33 cellular contexts compared by ENCODE assay signal in the genomic region with DNA sequence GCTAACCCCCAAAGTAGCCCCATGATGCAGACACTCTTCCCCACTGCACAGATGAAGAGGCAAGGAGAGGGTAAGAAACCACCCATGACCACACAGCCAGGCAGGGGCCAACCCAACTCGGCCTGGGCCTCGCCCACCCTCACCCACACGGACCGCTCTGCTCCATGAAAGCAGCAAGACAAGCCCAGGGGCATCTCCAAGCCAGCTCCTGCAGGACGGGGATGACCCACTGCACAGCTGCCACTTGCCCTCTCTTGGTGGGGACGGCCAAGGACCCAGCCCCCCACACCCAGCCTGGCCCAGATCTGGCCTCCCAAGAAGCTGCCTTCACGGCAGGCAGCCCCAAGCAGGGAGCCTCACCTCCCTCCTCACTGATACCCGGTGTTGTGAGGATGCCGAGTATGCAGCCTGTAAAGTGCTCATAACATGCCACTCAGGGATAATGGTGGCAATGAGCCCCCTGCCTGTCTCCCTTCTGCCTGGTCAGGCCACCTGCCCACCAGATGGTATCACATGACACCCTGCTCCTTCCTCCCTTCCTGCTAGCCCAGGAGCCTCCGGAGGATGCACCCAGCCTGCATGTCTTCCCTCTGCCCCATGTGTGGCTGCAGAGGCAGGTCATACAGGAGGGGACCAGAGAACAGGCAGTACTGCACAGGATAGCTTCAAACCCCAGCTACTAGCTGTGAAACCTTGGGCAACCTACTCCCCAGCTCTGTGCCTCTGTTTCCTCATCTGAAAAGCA. TPM values are rescaled to one million over a fixed set of nuclear protein-coding genes. Genes with fewer than 3 reads are reported as not detected.
DNase-seq lines count a peak whose midpoint lies in the region; ATAC-seq, FAIRE-seq and TF ChIP-seq lines count a peak whose summit lies in the region.
"Had no signal": no experiment of that assay in that cellular context is flagged by ENCODE, and none has a peak within 500 bp of the region (broad histone marks: within the 10 kb centered on the region; RNA-seq: fewer than 3 reads in every experiment).

No MANE protein-coding gene starts in this region.

- H3K27ac ChIP-seq in SK-N-SH (ENCODE audit: low read depth in 2 of 2, low read length in 1 of 2): no peak overlapping the region
- H3K27ac ChIP-seq in H1 (ENCODE audit: low read depth, low read length): no peak overlapping the region
- H3K27ac ChIP-seq in neuronal stem cell (replicated peaks; ENCODE audit: low read length): no peak overlapping the region
- H3K27ac ChIP-seq: PC-9, vagina had no signal

- H2BK5ac ChIP-seq in H1 (ENCODE audit: low read depth, low read length) (no peak overlapping the region; the same call in 1 of the 2 replicates), neuronal stem cell (ENCODE audit: low read length) (no peak overlapping the region)

- H3K4me2 ChIP-seq in SK-N-SH (no peak overlapping the region), H1 (ENCODE audit: insufficient read depth in 1 of 2, low read depth in 2 of 2, low read length in 2 of 2) (no peak overlapping the region), neuronal stem cell (ENCODE audit: insufficient read depth, low read length, poor library complexity, severe bottlenecking) (no peak overlapping the region)
- H3K4me2 ChIP-seq: PC-9 had no signal

- TF ChIP-seq EP300 in SK-N-SH (IDR thresholded peaks at IDR 0.05; ENCODE audit: borderline replicate concordance in 1 of 2, low read depth in 1 of 2, low read length in 1 of 2): no peak
- TF ChIP-seq EP300 in H1 (IDR thresholded peaks at IDR 0.05; ENCODE audit: borderline replicate concordance in 1 of 2, low read depth in 2 of 2, low read length in 2 of 2): no peak

- no peak for TF ChIP-seq POLR2A in H1 (IDR thresholded peaks at IDR 0.05; ENCODE audit: control extremely low read depth in 1 of 2, low read depth in 2 of 2, low read length in 2 of 2)

- H3K9me2 ChIP-seq in SK-N-SH: no peaks in the 10 kb centered on the region

- H2BK20ac ChIP-seq in H1 (ENCODE audit: low read length): no peak overlapping the region

- no peak overlapping the region for H2BK120ac ChIP-seq in H1 (replicated peaks; ENCODE audit: low read depth, low read length)
- no peak overlapping the region for H2BK120ac ChIP-seq in neuronal stem cell (ENCODE audit: low read depth, low read length)

- H3K23ac ChIP-seq in H1 (ENCODE audit: insufficient read length) (no peak overlapping the region), neuronal stem cell (ENCODE audit: low read depth, low read length, poor library complexity) (no peak overlapping the region)

- H3K4me1 ChIP-seq in SK-N-SH (ENCODE audit: control insufficient read depth in 1 of 2, insufficient read depth in 2 of 2, low read depth in 1 of 2, low read length in 1 of 2) (no peaks in the 10 kb centered on the region), H1 (replicated peaks in 1 of 4; ENCODE audit: control insufficient read depth in 3 of 4, insufficient read depth in 4 of 4, low read length in 3 of 4) (no peaks in the 10 kb centered on the region), neuronal stem cell (ENCODE audit: control insufficient read depth in 2 of 2, insufficient read depth in 1 of 2, low read depth in 1 of 2, low read length in 2 of 2) (no peaks in the 10 kb centered on the region)
- H3K4me1 ChIP-seq: vagina had no signal

- H3K56ac ChIP-seq in H1 (replicated peaks; ENCODE audit: insufficient read length, low read depth, low read length): no peak overlapping the region

- H4K91ac ChIP-seq in H1 (replicated peaks; ENCODE audit: insufficient read length, low read length) (no peak overlapping the region), neuronal stem cell (ENCODE audit: low read depth, low read length, poor library complexity) (no peak overlapping the region)

- H4K8ac ChIP-seq in H1 (ENCODE audit: extremely low read depth, insufficient read depth, low read length): peak overlapping the region; percentile 14; the same call in 1 of the 2 replicates
- H4K8ac ChIP-seq in neuronal stem cell (ENCODE audit: low read depth, low read length): peak overlapping the region; percentile 19

- no peak overlapping the region for H2AFZ ChIP-seq in SK-N-SH (ENCODE audit: low read depth)
- no peak overlapping the region for H2AFZ ChIP-seq in H1 (ENCODE audit: low read length)
- no peak overlapping the region for H2AFZ ChIP-seq in neuronal stem cell (ENCODE audit: low read length)
- H2AFZ ChIP-seq: PC-9 had no signal

- H2AK5ac ChIP-seq in H1 (ENCODE audit: low read depth, low read length) (no peak overlapping the region), neuronal stem cell (ENCODE audit: low read depth, low read length) (no peak overlapping the region)

- no peaks in the 10 kb centered on the region for H3K79me2 ChIP-seq in SK-N-SH (ENCODE audit: insufficient read depth)
- no peaks in the 10 kb centered on the region for H3K79me2 ChIP-seq in H1 (ENCODE audit: control insufficient read depth in 1 of 2, insufficient read depth in 2 of 2, low read length in 2 of 2)

- H3K79me1 ChIP-seq in H1 (ENCODE audit: low read depth, low read length) (no peaks in the 10 kb centered on the region), neuronal stem cell (ENCODE audit: low read depth, low read length) (peaks cover 4% of the 10 kb centered on the region)

- H3K4me3 ChIP-seq in SK-N-SH (ENCODE audit: low read depth in 2 of 2, low read length in 1 of 2) (no peak overlapping the region), H1 (ENCODE audit: extremely low read depth in 1 of 4, insufficient read depth in 2 of 4, low read depth in 3 of 4, low read length in 4 of 4) (no peak overlapping the region), neuronal stem cell (ENCODE audit: low read length in 2 of 2) (no peak overlapping the region)
- H3K4me3 ChIP-seq: MG63, PC-9, vagina had no signal

- H3K36me3 ChIP-seq in SK-N-SH (replicated peaks in 1 of 2; ENCODE audit: control insufficient read depth in 1 of 2, insufficient read depth in 2 of 2, low read length in 1 of 2): peaks cover 0 to 26% of the 10 kb centered on the region in 2 experiments
- H3K36me3 ChIP-seq in H1 (ENCODE audit: control insufficient read depth in 2 of 4, insufficient read depth in 4 of 4, low read length in 3 of 4): peaks cover 0 to 12% (median 0%) of the 10 kb centered on the region in 4 experiments; a peak in 2 of 8 replicates
- H3K36me3 ChIP-seq in neuronal stem cell (replicated peaks in 1 of 2; ENCODE audit: control insufficient read depth in 2 of 2, insufficient read depth in 2 of 2, low read length in 2 of 2): no peaks in the 10 kb centered on the region
- H3K36me3 ChIP-seq: MG63, vagina had no signal

- H4K20me1 ChIP-seq in SK-N-SH (ENCODE audit: insufficient read depth): no peaks in the 10 kb centered on the region
- peaks cover 4 to 13% of the 10 kb centered on the region in 2 experiments for H4K20me1 ChIP-seq in H1 (replicated peaks in 1 of 2; ENCODE audit: control insufficient read depth in 1 of 2, insufficient read depth in 2 of 2, low read length in 2 of 2)

- CTCF ChIA-PET in SK-N-SH (lab: Yijun Ruan, JAX) (no interaction called here), H1 (lab: Charles Lee; ENCODE audit: partially characterized antibody) (interaction anchor here (0.9 to 1.2 kb wide), 3 partner anchors 31 to 164 kb away, joined by 3 to 5 read pairs (median 3); no protein-coding TSS in a partner anchor)

- H3K9ac ChIP-seq in SK-N-SH (no peak overlapping the region), H1 (replicated peaks in 1 of 4; ENCODE audit: extremely low read depth in 1 of 4, low read depth in 3 of 4, low read length in 3 of 4) (no peak overlapping the region; a peak in 1 of 7 replicates), neuronal stem cell (ENCODE audit: low read depth, low read length, poor library complexity) (no peak overlapping the region)

- H3K23me2 ChIP-seq in H1 (ENCODE audit: low read depth, low read length): peaks cover 11% of the 10 kb centered on the region; the same call in 1 of the 2 replicates

- ATAC-seq in SK-N-SH treated with all-trans-retinoic acid at 6 μM for 48 hours: no peak
- ATAC-seq in HG03196 (IDR thresholded peaks at IDR 0.05; ENCODE audit: unreplicated experiment): no peak

- no peak overlapping the region for H3K4ac ChIP-seq in H1 (replicated peaks; ENCODE audit: insufficient read length, low read depth, low read length)
- H3K4ac ChIP-seq in neuronal stem cell (ENCODE audit: low read length): no peak overlapping the region

- POLR2A ChIA-PET in SK-N-SH (lab: Yijun Ruan, JAX) (no interaction called here), H1 (lab: Charles Lee; ENCODE audit: partially characterized antibody) (interaction anchor here (0.6 kb wide), 1 partner anchor 9 kb away, joined by 3 read pairs; no protein-coding TSS in a partner anchor)

- H4K5ac ChIP-seq in H1 (ENCODE audit: insufficient read length, low read depth, low read length): no peak overlapping the region

- H2BK15ac ChIP-seq in H1 (ENCODE audit: low read length): no peak overlapping the region
- no peak overlapping the region for H2BK15ac ChIP-seq in neuronal stem cell (ENCODE audit: low read length)

- TF ChIP-seq CTCF in SK-N-SH (IDR thresholded peaks at IDR 0.05) (no peak), GM13976 (IDR thresholded peaks at IDR 0.05; ENCODE audit: borderline replicate concordance, control extremely low read depth, extremely low read depth, insufficient read depth, missing control alignments) (no peak), H1 (IDR thresholded peaks at IDR 0.05; ENCODE audit: control extremely low read depth in 1 of 3, insufficient read depth in 1 of 3, low read depth in 1 of 3, low read length in 3 of 3) (no peak)

- H3K14ac ChIP-seq in H1 (ENCODE audit: insufficient read length) (no peak overlapping the region), neuronal stem cell (ENCODE audit: low read length) (no peak overlapping the region)

- H3K18ac ChIP-seq in H1 (ENCODE audit: extremely low read depth, low read length): no peak overlapping the region
- H3K18ac ChIP-seq in neuronal stem cell (ENCODE audit: low read length): peak overlapping the region; percentile 55

- H3K27me3 ChIP-seq in SK-N-SH (ENCODE audit: insufficient read depth) (no peaks in the 10 kb centered on the region), H1 (replicated peaks in 1 of 4; ENCODE audit: control insufficient read depth in 3 of 4, extremely low read depth in 1 of 4, insufficient read depth in 3 of 4, low read length in 3 of 4) (no peaks in the 10 kb centered on the region), neuronal stem cell (ENCODE audit: control insufficient read depth in 3 of 3, insufficient read depth in 3 of 3, low read depth in 1 of 3, low read length in 3 of 3) (peaks cover 0 to 2% (median 0%) of the 10 kb centered on the region in 3 experiments)
- H3K27me3 ChIP-seq: MG63, vagina had no signal

- no peak for FAIRE-seq in H1 (lab: Jason Lieb, UNC)
- FAIRE-seq: GM18507, keratinocyte, small intestine had no signal

- DNase-seq in SK-N-SH (peak; percentile 25), GM13976 (ENCODE audit: low spot score) (peak; percentile 39), H1 (ENCODE audit: low read depth in 1 of 2, low spot score in 2 of 2) (no peak), neuronal stem cell (ENCODE audit: low spot score) (no peak), NCI-H748 (lab: John Stamatoyannopoulos, UW; ENCODE audit: unreplicated experiment) (no peak), DMS153 treated with DMSO at 0.1 percent for 48 hours (lab: John Stamatoyannopoulos, UW; ENCODE audit: unreplicated experiment) (no peak)
- DNase-seq: activated CD4-positive, alpha-beta T cell treated with anti-CD3 and anti-CD28 coated beads for 1 hour; activated naive CD8-positive, alpha-beta T cell treated with anti-CD3 and anti-CD28 coated beads for 36 hours; anterior cingulate cortex; foreskin fibroblast; KG1; MG63; naive B cell; NCI-H1105 treated with DMSO at 0.1 percent for 48 hours; NCI-H187 treated with DMSO at 0.1 percent for 48 hours; NK-92 treated with Interleukin-12 subunit alpha and Interleukin-12 subunit beta, amount 100 ng/mL, for 24 hours; PC-9; Right ventricle myocardium superior; small intestine; stimulated activated naive CD4-positive, alpha-beta T cell had no signal

- no peaks in the 10 kb centered on the region for H3K9me3 ChIP-seq in SK-N-SH
- H3K9me3 ChIP-seq in H1 (ENCODE audit: insufficient read depth in 2 of 2, low read depth in 1 of 2, low read length in 1 of 2): no peaks in the 10 kb centered on the region
- H3K9me3 ChIP-seq in neuronal stem cell (replicated peaks in 1 of 2; ENCODE audit: control insufficient read depth in 2 of 2, insufficient read depth in 1 of 2, low read depth in 1 of 2, low read length in 2 of 2): peaks cover 0 to 5% of the 10 kb centered on the region in 2 donors
- H3K9me3 ChIP-seq: MG63, vagina had no signal

- no peaks in the 10 kb centered on the region for H3F3A ChIP-seq in SK-N-SH (replicated peaks; ENCODE audit: insufficient read depth)

- H2BK12ac ChIP-seq in H1 (ENCODE audit: low read depth, low read length) (no peak overlapping the region), neuronal stem cell (ENCODE audit: low read length) (no peak overlapping the region)

- TF ChIP-seq RAD21 in SK-N-SH (IDR thresholded peaks at IDR 0.05; ENCODE audit: low read length) (no peak), H1 (IDR thresholded peaks at IDR 0.05 in 1 of 2, conservative IDR thresholded peaks at IDR 0.05 in 1 of 2; ENCODE audit: low read depth in 2 of 2, low read length in 2 of 2) (no peak)

- in situ Hi-C loops in GM13976 (cut with MboI; ENCODE audit: low sequenced_read_pairs, unreplicated experiment): no loop called here

- WGBS in SK-N-SH (ENCODE audit: low lambda C conversion rate): 87% methylated on average over 7 of the region's 10 CpGs
- WGBS in H1 (ENCODE audit: extremely low coverage in 1 of 2, insufficient coverage in 1 of 2, insufficient read length in 1 of 2, insufficient replicate concordance in 2 of 2, low coverage in 1 of 2, low lambda C conversion rate in 2 of 2, missing lambda C conversion rate in 1 of 2), 2 experiments: 75% methylated on average over 10 of the region's 10 CpGs; no CpG with 5 or more reads in 1 of the 2 experiments
- no CpG with 5 or more reads among the region's 10 CpGs for WGBS in neuronal stem cell (ENCODE audit: extremely low coverage in 2 of 2, insufficient read length in 2 of 2, insufficient replicate concordance in 1 of 2), 2 donors

RNA-seq across cellular contexts. Expression of a gene that starts 23.3 kb away (rescaled TPM):
- 25.4 and 32.6 TPM in 2 replicates for polyA plus RNA-seq in SK-N-SH (2012; rRNA removed)
- 10.1 and 14.5 TPM in 2 replicates for polyA plus RNA-seq in SK-N-SH (2012; cell fraction: cytosol; rRNA removed)
- polyA plus RNA-seq in SK-N-SH (2012; cell fraction: nucleus; rRNA removed): 102 and 104 TPM in 2 replicates
- 16.3 and 16.6 TPM in 2 replicates for total RNA-seq in H1 (2021; fragmentation: NEBNext Ultra II Directional; extraction: Animal tissue kit (Norgen Biotek cat#: 25700))
- polyA plus RNA-seq in H1 (2011; rRNA removed): 16.1 and 23.2 TPM in 2 replicates
- 18.7 TPM for polyA plus RNA-seq in H1 (2011; cell fraction: cytosol; rRNA removed)
- polyA plus RNA-seq in H1 (2011; cell fraction: nucleus; rRNA removed): 76.7 TPM
- polyA plus RNA-seq in H1 (2012, experiment 1 of 2): 12.3 to 20.0 TPM (median 17.1 TPM) in 4 replicates
- 8.3 TPM for polyA plus RNA-seq in H1 (2012, experiment 2 of 2)
- 13.6 TPM for polyA plus RNA-seq in H1 (2013, experiment 1 of 2)
- polyA plus RNA-seq in H1 (2013, experiment 2 of 2): 10.5 TPM
- 20.6 and 23.1 TPM in 2 replicates for polyA minus RNA-seq in H1 (2011; rRNA and poly(A)+ RNA removed)
- 8.9 TPM for polyA minus RNA-seq in H1 (2011; cell fraction: cytosol; rRNA and poly(A)+ RNA removed)
- polyA minus RNA-seq in H1 (2011; cell fraction: nucleus; rRNA and poly(A)+ RNA removed): 25.3 TPM
- 0.24 TPM for polyA plus RNA-seq in neuronal stem cell (2013, experiment 1 of 2)
- 0.24 TPM for polyA plus RNA-seq in neuronal stem cell (2013, experiment 2 of 2)
- total RNA-seq: PC-9 had no signal

RNA-seq across cellular contexts. Expression of a gene that starts 59.3 kb away (rescaled TPM):
- polyA plus RNA-seq in SK-N-SH (2012; rRNA removed): 0.03 TPM in 1 of 2 replicates, not detected in the other
- polyA plus RNA-seq in SK-N-SH (2012; cell fraction: cytosol; rRNA removed): not detected in 2 replicates
- polyA plus RNA-seq in SK-N-SH (2012; cell fraction: nucleus; rRNA removed): not detected in 2 replicates
- total RNA-seq in H1 (2021; fragmentation: NEBNext Ultra II Directional; extraction: Animal tissue kit (Norgen Biotek cat#: 25700)): not detected in 2 replicates
- polyA plus RNA-seq in H1 (2011; rRNA removed): not detected in 2 replicates
- polyA plus RNA-seq in H1 (2011; cell fraction: cytosol; rRNA removed): not detected
- polyA plus RNA-seq in H1 (2011; cell fraction: nucleus; rRNA removed): 0.16 TPM
- polyA plus RNA-seq in H1 (2012, experiment 1 of 2): not detected in 4 replicates
- not detected for polyA plus RNA-seq in H1 (2012, experiment 2 of 2)
- not detected for polyA plus RNA-seq in H1 (2013, experiment 1 of 2)
- polyA plus RNA-seq in H1 (2013, experiment 2 of 2): not detected
- polyA minus RNA-seq in H1 (2011; rRNA and poly(A)+ RNA removed): not detected in 2 replicates
- not detected for polyA minus RNA-seq in H1 (2011; cell fraction: cytosol; rRNA and poly(A)+ RNA removed)
- polyA minus RNA-seq in H1 (2011; cell fraction: nucleus; rRNA and poly(A)+ RNA removed): not detected
- 0.08 TPM for polyA plus RNA-seq in neuronal stem cell (2013, experiment 1 of 2)
- polyA plus RNA-seq in neuronal stem cell (2013, experiment 2 of 2): 0.06 TPM
- total RNA-seq: A172; activated naive CD8-positive, alpha-beta T cell treated with anti-CD3 and anti-CD28 coated beads for 36 hours; Daoy; H4; liver; mesothelial cell of epicardium; omental fat pad; PC-9; renal cortical epithelial cell; Right ventricle myocardium superior; vagina had no signal
- polyA plus RNA-seq: esophagus, keratinocyte, liver, small intestine had no signal

Comparison
In these comparisons a context has a peak if more than half of its experiments do, and no peak if none do; other contexts are left out.
1. DNase-seq: peak in SK-N-SH (single experiment) and GM13976 (single experiment); none in H1 (0 of 2), neuronal stem cell (single experiment), NCI-H748 (single experiment) and DMS153 treated with DMSO at 0.1 percent for 48 hours (single experiment).